In genomic region chr6:160999508-160999907, GRCh38 we compare ENCODE assay signal across 2 cellular contexts.
TF ChIP-seq lines count a peak whose summit lies in the region.

No MANE protein-coding gene starts in this region.

TF ChIP-seq in HepG2, 621 proteins besides CTCF, POLR2A, EP300 and RAD21:
- TF ChIP-seq HNF4A (CRISPR knock-in tag; IDR thresholded peaks at IDR 0.05) = peak; percentile 43
- TF ChIP-seq MYC (CRISPR knock-in tag; IDR thresholded peaks at IDR 0.05; ENCODE audit: borderline replicate concordance) = peak; percentile 25; the same call in 1 of the 2 replicates
- TF ChIP-seq RFXAP (CRISPR knock-in tag; IDR thresholded peaks at IDR 0.05; ENCODE audit: borderline replicate concordance) = no peak
- peak; percentile 59 for TF ChIP-seq MAX (IDR thresholded peaks at IDR 0.05)

TF ChIP-seq in WTC11, 78 proteins besides CTCF, POLR2A, EP300 and RAD21:
- TF ChIP-seq ZNF416 (CRISPR knock-in tag; IDR thresholded peaks at IDR 0.05) (no peak), RELA (CRISPR knock-in tag; IDR thresholded peaks at IDR 0.05; ENCODE audit: borderline replicate concordance) (no peak), MAX (CRISPR knock-in tag; IDR thresholded peaks at IDR 0.05) (no peak), ELF4 (CRISPR knock-in tag; IDR thresholded peaks at IDR 0.05; ENCODE audit: low read depth) (no peak), MLX (CRISPR knock-in tag; IDR thresholded peaks at IDR 0.05) (no peak), SMAD4 (CRISPR knock-in tag; IDR thresholded peaks at IDR 0.05) (no peak), FOXP1 (CRISPR knock-in tag; IDR thresholded peaks at IDR 0.05; ENCODE audit: borderline replicate concordance) (no peak), OVOL2 (CRISPR knock-in tag; IDR thresholded peaks at IDR 0.05; ENCODE audit: borderline replicate concordance) (no peak), ZNF219 (CRISPR knock-in tag; IDR thresholded peaks at IDR 0.05; ENCODE audit: borderline replicate concordance) (no peak), AFF4 (CRISPR knock-in tag; IDR thresholded peaks at IDR 0.05; ENCODE audit: borderline replicate concordance) (no peak), TEAD1 (CRISPR knock-in tag; IDR thresholded peaks at IDR 0.05) (no peak), PRRX2 (CRISPR knock-in tag; IDR thresholded peaks at IDR 0.05) (no peak), EMX1 (CRISPR knock-in tag; IDR thresholded peaks at IDR 0.05) (no peak), ZNF281 (CRISPR knock-in tag; IDR thresholded peaks at IDR 0.05) (no peak), NR3C1 (CRISPR knock-in tag; conservative IDR thresholded peaks at IDR 0.05; ENCODE audit: low read depth) (no peak)
